In genomic region chr16:1781758-1782407, GRCh38 we compare ENCODE assay signal across 8 cellular contexts. TPM values are rescaled to one million over a fixed set of nuclear protein-coding genes. Genes with fewer than 3 reads are reported as not detected.
A peak's percentile ranks its signal among the peaks of the same experiment; 100 is the strongest.
DNase-seq lines count a peak whose midpoint lies in the region; ATAC-seq and TF ChIP-seq lines count a peak whose summit lies in the region.

No MANE protein-coding gene starts in this region.

- peak; percentile 2 for ATAC-seq in GM19025 (IDR thresholded peaks at IDR 0.05; ENCODE audit: low read depth, unreplicated experiment)
- no peak for ATAC-seq in activated T-helper 17 cell treated with anti-CD3 and anti-CD28 coated beads, Interleukin-2, amount 50 U/mL, for 72 hours (replicated peaks)
- no peak for ATAC-seq in HG03095 (IDR thresholded peaks at IDR 0.05; ENCODE audit: unreplicated experiment)

- peak overlapping the region; percentile 67 for H3K27ac Mint-ChIP-seq in activated T-helper 17 cell treated with anti-CD3 and anti-CD28 coated beads, Interleukin-2, amount 50 U/mL, for 72 hours
- peak overlapping the region; percentile 94 for H3K27ac Mint-ChIP-seq in progenitor cell of endocrine pancreas

- H3K9ac ChIP-seq in HUES48 (ENCODE audit: low read depth, low read length): peak overlapping the region; percentile 65; the same call in 1 of the 2 replicates

- peaks cover 4% of the 10 kb centered on the region; the same call in 1 of the 2 replicates for H3K4me1 ChIP-seq in HUES48 (ENCODE audit: control insufficient read depth, insufficient read depth, low read length)

- no peak for DNase-seq in AG09309 (ENCODE audit: low read depth)
- peak; percentile 43 for DNase-seq in glomerular visceral epithelial cell (ENCODE audit: extremely low spot score)
- no peak for DNase-seq in progenitor cell of endocrine pancreas (ENCODE audit: low spot score, unreplicated experiment)
- no peak for DNase-seq in HuH-7.5 (ENCODE audit: low spot score)

- peak overlapping the region; percentile 68 for H3K4me3 ChIP-seq in AG09309 (ENCODE audit: control insufficient read depth, low read depth, low read length)
- H3K4me3 ChIP-seq in HUES48 (ENCODE audit: low read depth, low read length): peak overlapping the region; percentile 79

- H3K36me3 Mint-ChIP-seq in activated T-helper 17 cell treated with anti-CD3 and anti-CD28 coated beads, Interleukin-2, amount 50 U/mL, for 72 hours (ENCODE audit: low read depth): peaks cover 14% of the 10 kb centered on the region
- no peaks in the 10 kb centered on the region for H3K36me3 Mint-ChIP-seq in progenitor cell of endocrine pancreas (ENCODE audit: insufficient read depth)

- H3K36me3 ChIP-seq in HUES48 (ENCODE audit: control insufficient read depth, insufficient read depth, low read length): peaks cover 20% of the 10 kb centered on the region

- H3K27me3 ChIP-seq in HUES48 (ENCODE audit: control insufficient read depth, insufficient read depth, low read length): no peaks in the 10 kb centered on the region

- H3K9me3 Mint-ChIP-seq in activated T-helper 17 cell treated with anti-CD3 and anti-CD28 coated beads, Interleukin-2, amount 50 U/mL, for 72 hours: no peaks in the 10 kb centered on the region
- H3K9me3 Mint-ChIP-seq in progenitor cell of endocrine pancreas (ENCODE audit: low read depth): no peaks in the 10 kb centered on the region

- H3K27me3 Mint-ChIP-seq in activated T-helper 17 cell treated with anti-CD3 and anti-CD28 coated beads, Interleukin-2, amount 50 U/mL, for 72 hours: no peaks in the 10 kb centered on the region
- H3K27me3 Mint-ChIP-seq in progenitor cell of endocrine pancreas: no peaks in the 10 kb centered on the region

- peak overlapping the region; percentile 89 for H3K4me3 Mint-ChIP-seq in activated T-helper 17 cell treated with anti-CD3 and anti-CD28 coated beads, Interleukin-2, amount 50 U/mL, for 72 hours
- peak overlapping the region; percentile 85 for H3K4me3 Mint-ChIP-seq in progenitor cell of endocrine pancreas (ENCODE audit: low read depth)

- peak overlapping the region; percentile 77 for H3K27ac ChIP-seq in HUES48 (ENCODE audit: low read depth, low read length)

- peak; percentile 20 for TF ChIP-seq CTCF in AG09309 (IDR thresholded peaks at IDR 0.05; ENCODE audit: control insufficient read depth, insufficient read depth, low read depth, low read length, missing control alignments)
- peak; percentile 35 for TF ChIP-seq CTCF in progenitor cell of endocrine pancreas (IDR thresholded peaks at IDR 0.05; ENCODE audit: unreplicated experiment)

- H3K4me1 Mint-ChIP-seq in activated T-helper 17 cell treated with anti-CD3 and anti-CD28 coated beads, Interleukin-2, amount 50 U/mL, for 72 hours: no peaks in the 10 kb centered on the region
- peaks cover 14% of the 10 kb centered on the region for H3K4me1 Mint-ChIP-seq in progenitor cell of endocrine pancreas (ENCODE audit: low read depth)

- no peaks in the 10 kb centered on the region for H3K9me3 ChIP-seq in HUES48 (ENCODE audit: control insufficient read depth, insufficient read depth, low read length)

RNA-seq across cellular contexts. Expression of gene SPSB3, which starts 0.5 kb away (rescaled TPM):
- 10 to 100 TPM; 20.3 to 21.1 TPM for total RNA-seq in activated T-helper 17 cell treated with anti-CD3 and anti-CD28 coated beads, Interleukin-2, amount 50 U/mL, for 72 hours
- 47.8 and 50.2 TPM in 2 replicates for total RNA-seq in progenitor cell of endocrine pancreas

RNA-seq across cellular contexts. Expression of gene NUBP2, which starts 0.9 kb away (rescaled TPM):
- total RNA-seq in activated T-helper 17 cell treated with anti-CD3 and anti-CD28 coated beads, Interleukin-2, amount 50 U/mL, for 72 hours: 10 to 100 TPM; 32.6 to 58.8 TPM
- total RNA-seq in progenitor cell of endocrine pancreas: 59.9 and 65.4 TPM in 2 replicates

RNA-seq across cellular contexts. Expression of gene MRPS34, which starts 8.9 kb away (rescaled TPM):
- 100 to 1,000 TPM in 1 of 2 donors, 10 to 100 TPM in 1; 80.8 to 190 TPM for total RNA-seq in activated T-helper 17 cell treated with anti-CD3 and anti-CD28 coated beads, Interleukin-2, amount 50 U/mL, for 72 hours
- 77.2 and 84.6 TPM in 2 replicates for total RNA-seq in progenitor cell of endocrine pancreas

RNA-seq across cellular contexts. Expression of gene EME2, which starts 9.3 kb away (rescaled TPM):
- total RNA-seq in activated T-helper 17 cell treated with anti-CD3 and anti-CD28 coated beads, Interleukin-2, amount 50 U/mL, for 72 hours: 10 to 100 TPM; 37.6 to 39.6 TPM
- total RNA-seq in progenitor cell of endocrine pancreas: 50.6 and 53.4 TPM in 2 replicates

RNA-seq across cellular contexts. Expression of gene NME3, which starts 10.5 kb away (rescaled TPM):
- total RNA-seq in activated T-helper 17 cell treated with anti-CD3 and anti-CD28 coated beads, Interleukin-2, amount 50 U/mL, for 72 hours: 10 to 100 TPM; 39.3 to 39.9 TPM
- 34.4 and 35.3 TPM in 2 replicates for total RNA-seq in progenitor cell of endocrine pancreas
